ENCODE assay signal across 9 cellular contexts in the genomic region with DNA sequence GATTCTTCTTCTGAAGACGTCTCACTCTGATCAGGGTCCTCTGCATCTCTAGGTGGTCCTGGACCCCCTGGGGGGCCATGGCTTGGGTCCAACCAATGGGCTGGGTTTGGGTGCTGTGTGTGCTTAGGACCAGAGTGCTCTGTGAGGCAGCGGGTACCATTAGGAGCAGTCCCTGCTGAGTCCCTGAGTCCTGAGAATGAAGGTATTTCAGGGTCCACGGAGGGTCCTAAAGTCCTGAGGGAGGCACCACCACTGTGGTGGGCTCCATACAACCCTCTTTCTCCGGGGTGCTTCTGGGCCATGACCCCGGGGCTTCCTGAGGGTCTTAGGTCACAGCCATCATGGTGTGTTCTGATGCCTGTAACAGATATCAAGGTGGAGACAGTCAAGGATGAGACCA. TPM values are rescaled to one million over a fixed set of nuclear protein-coding genes. Genes with fewer than 3 reads are reported as not detected.
A peak's percentile ranks its signal among the peaks of the same experiment; 100 is the strongest.
DNase-seq lines count a peak whose midpoint lies in the region; ATAC-seq and TF ChIP-seq lines count a peak whose summit lies in the region.
"Had no signal": no experiment of that assay in that cellular context is flagged by ENCODE, and none has a peak within 500 bp of the region (broad histone marks: within the 10 kb centered on the region; RNA-seq: fewer than 3 reads in every experiment).

No MANE protein-coding gene starts in this region.

- peak overlapping the region; percentile 84 for H3K4me2 ChIP-seq in GM23248 (ENCODE audit: unreplicated experiment)
- peak overlapping the region; percentile 94 for H3K4me2 ChIP-seq in SU-DHL-6 (ENCODE audit: low read depth, low read length, poor library complexity, severe bottlenecking)
- peak overlapping the region; percentile 79 for H3K4me2 ChIP-seq in fibroblast of lung (ENCODE audit: extremely low read depth, insufficient read depth, low read length)

- no peaks in the 10 kb centered on the region for H3K36me3 ChIP-seq in GM23248 (ENCODE audit: low read depth)
- no peaks in the 10 kb centered on the region for H3K36me3 ChIP-seq in SU-DHL-6 (ENCODE audit: low read length)
- peaks cover 6% of the 10 kb centered on the region for H3K36me3 ChIP-seq in fibroblast of lung (ENCODE audit: control insufficient read depth, insufficient read depth, low read length)

- H3K27me3 ChIP-seq in GM23248 (replicated peaks; ENCODE audit: insufficient read depth) (no peaks in the 10 kb centered on the region), SU-DHL-6 (ENCODE audit: low read length) (no peaks in the 10 kb centered on the region), fibroblast of lung (ENCODE audit: control insufficient read depth, insufficient read depth, low read length) (no peaks in the 10 kb centered on the region)

- H3K4me1 ChIP-seq in GM23248 (ENCODE audit: insufficient read depth) (peaks cover 25% of the 10 kb centered on the region), fibroblast of lung (ENCODE audit: control insufficient read depth, extremely low read depth, insufficient read depth, low read length) (peaks cover 10% of the 10 kb centered on the region)

- H2AFZ ChIP-seq in GM23248 (peak overlapping the region; percentile 88), SU-DHL-6 (ENCODE audit: low read depth, low read length, severe bottlenecking) (no peak overlapping the region), fibroblast of lung (ENCODE audit: low read length) (no peak overlapping the region)

- H3K9me3 ChIP-seq in GM23248 (ENCODE audit: low read depth) = no peaks in the 10 kb centered on the region
- H3K9me3 ChIP-seq in SU-DHL-6 (ENCODE audit: insufficient read depth, low read length) = no peaks in the 10 kb centered on the region
- no peaks in the 10 kb centered on the region for H3K9me3 ChIP-seq in fibroblast of lung (ENCODE audit: control insufficient read depth, insufficient read depth, low read depth, low read length)

- peak overlapping the region; percentile 85 for H3K9ac ChIP-seq in GM23248
- peak overlapping the region; percentile 76 for H3K9ac ChIP-seq in SU-DHL-6 (ENCODE audit: low read length)
- no peak overlapping the region for H3K9ac ChIP-seq in fibroblast of lung (ENCODE audit: insufficient read depth, low read length)

- 70 to 84% methylated on average over 5 of the region's 5 CpGs for WGBS in GM23248 (ENCODE audit: low coverage in 1 of 2, low lambda C conversion rate in 2 of 2, missing lambda C conversion rate in 2 of 2), 2 experiments

- in situ Hi-C loops in GM23248 (cut with MboI) = loop anchor here (10.0 kb wide), 1 partner anchor 106 kb away; a partner anchor contains a TSS

- ATAC-seq in GM18502 (IDR thresholded peaks at IDR 0.05; ENCODE audit: poor library complexity, unreplicated experiment) = no peak

- H3K79me2 ChIP-seq in GM23248 (ENCODE audit: insufficient read depth) = peaks cover 83% of the 10 kb centered on the region
- peaks cover 29% of the 10 kb centered on the region for H3K79me2 ChIP-seq in SU-DHL-6 (ENCODE audit: insufficient read depth, low read length)
- peaks cover 34% of the 10 kb centered on the region for H3K79me2 ChIP-seq in fibroblast of lung (ENCODE audit: control insufficient read depth, insufficient read depth, low read length)

- H3K4me3 ChIP-seq in GM23248 = peak overlapping the region; percentile 90
- H3K4me3 ChIP-seq in SU-DHL-6 (ENCODE audit: insufficient read depth, low read length, poor library complexity, severe bottlenecking) = peak overlapping the region; percentile 68
- H3K4me3 ChIP-seq in fibroblast of lung (replicated peaks in 1 of 4; ENCODE audit: control extremely low read depth in 1 of 4, insufficient read depth in 1 of 4, low read depth in 3 of 4, low read length in 4 of 4) = peak overlapping the region; percentile 57 to 97 (median 92)
- peak overlapping the region; percentile 87 for H3K4me3 ChIP-seq in skeletal muscle cell (ENCODE audit: low read depth, low read length)

- peak overlapping the region; percentile 63 for H3K27ac ChIP-seq in GM23248
- H3K27ac ChIP-seq in SU-DHL-6 (ENCODE audit: low read depth, low read length) = peak overlapping the region; percentile 72
- H3K27ac ChIP-seq in fibroblast of lung (ENCODE audit: insufficient read depth, low read length) = peak overlapping the region; percentile 91

- H4K20me1 ChIP-seq in GM23248 (ENCODE audit: insufficient read depth) (no peaks in the 10 kb centered on the region), SU-DHL-6 (ENCODE audit: low read depth, low read length) (no peaks in the 10 kb centered on the region), fibroblast of lung (ENCODE audit: control insufficient read depth, extremely low read depth, insufficient read depth, low read length) (no peaks in the 10 kb centered on the region)

- H3K9me2 ChIP-seq in GM23248 (ENCODE audit: insufficient read depth) (no peaks in the 10 kb centered on the region), SU-DHL-6 (replicated peaks; ENCODE audit: insufficient read depth, low read length) (no peaks in the 10 kb centered on the region)

- DNase-seq in GM23248 = no peak
- no peak for DNase-seq in fibroblast of lung (ENCODE audit: low read depth in 2 of 2)
- DNase-seq in skeletal muscle cell (ENCODE audit: low read depth) = no peak
- no peak for DNase-seq in GDM1 (lab: John Stamatoyannopoulos, UW)
- no peak for DNase-seq in activated gamma-delta T cell treated with Interleukin-2 at 50 U/mL for 16 hours
- DNase-seq in LoVo (ENCODE audit: low spot score) = no peak
- DNase-seq: NCI-H1930 had no signal

- no peak for TF ChIP-seq CTCF in SU-DHL-6 (IDR thresholded peaks at IDR 0.05; ENCODE audit: insufficient read depth, low read length, poor library complexity, severe bottlenecking)
- TF ChIP-seq CTCF in fibroblast of lung (conservative IDR thresholded peaks at IDR 0.05 in 1 of 2, IDR thresholded peaks at IDR 0.05 in 1 of 2; ENCODE audit: low read depth in 1 of 2, low read length in 2 of 2) = no peak

- H3F3A ChIP-seq in GM23248 (ENCODE audit: insufficient read depth) (peaks cover 20% of the 10 kb centered on the region; the same call in 1 of the 2 replicates), SU-DHL-6 (ENCODE audit: insufficient read depth) (peaks cover 35% of the 10 kb centered on the region)

RNA-seq across cellular contexts. Expression of a gene that starts 1.0 kb away (rescaled TPM):
- 38.7 and 43.8 TPM in 2 replicates for total RNA-seq in GM23248 (2014; rRNA removed; shearing (Covaris generic))
- polyA plus RNA-seq in GM23248 (2016; fragmentation: Nextera tagmentation; extraction: Ambion mirVana) (23.7 and 24.5 TPM in 2 replicates), fibroblast of lung (11.5 and 12.2 TPM in 2 replicates)
- 56.0 and 66.7 TPM in 2 replicates for total RNA-seq in fibroblast of lung
- 23.9 and 25.1 TPM in 2 replicates for polyA plus RNA-seq in fibroblast of lung (2012)
- 41.8 and 55.5 TPM in 2 replicates for polyA minus RNA-seq in fibroblast of lung (ENCODE audit: low replicate concordance)

RNA-seq across cellular contexts. Expression of a gene that starts 10.5 kb away (rescaled TPM):
- 21.1 and 21.7 TPM in 2 replicates for total RNA-seq in GM23248 (2014; rRNA removed; shearing (Covaris generic))
- polyA plus RNA-seq in GM23248 (2016; fragmentation: Nextera tagmentation; extraction: Ambion mirVana) (86.6 and 87.7 TPM in 2 replicates), fibroblast of lung (54.5 and 60.6 TPM in 2 replicates)
- total RNA-seq in fibroblast of lung = 15.7 and 26.9 TPM in 2 replicates
- 77.1 and 86.5 TPM in 2 replicates for polyA plus RNA-seq in fibroblast of lung (2012)
- polyA minus RNA-seq in fibroblast of lung (ENCODE audit: low replicate concordance) = 126 and 177 TPM in 2 replicates

RNA-seq across cellular contexts. Expression of a gene that starts 10.8 kb away (rescaled TPM):
- 53.6 and 65.1 TPM in 2 replicates for total RNA-seq in GM23248 (2014; rRNA removed; shearing (Covaris generic))
- polyA plus RNA-seq in GM23248 (2016; fragmentation: Nextera tagmentation; extraction: Ambion mirVana) (131 and 139 TPM in 2 replicates), fibroblast of lung (172 and 183 TPM in 2 replicates)
- 83.0 and 88.5 TPM in 2 replicates for total RNA-seq in fibroblast of lung
- polyA plus RNA-seq in fibroblast of lung (2012) = 129 and 130 TPM in 2 replicates
- 4.5 and 10.6 TPM in 2 replicates for polyA minus RNA-seq in fibroblast of lung (ENCODE audit: low replicate concordance)

RNA-seq across cellular contexts. Expression of a gene that starts 14.4 kb away (rescaled TPM):
- 17.6 and 26.3 TPM in 2 replicates for total RNA-seq in GM23248 (2014; rRNA removed; shearing (Covaris generic))
- polyA plus RNA-seq in GM23248 (2016; fragmentation: Nextera tagmentation; extraction: Ambion mirVana) = 13.8 and 15.7 TPM in 2 replicates
- 3.3 and 7.1 TPM in 2 replicates for total RNA-seq in fibroblast of lung
- polyA plus RNA-seq in fibroblast of lung = 18.3 and 21.8 TPM in 2 replicates
- polyA plus RNA-seq in fibroblast of lung (2012) = 16.5 and 17.7 TPM in 2 replicates
- 10.8 and 18.7 TPM in 2 replicates for polyA minus RNA-seq in fibroblast of lung (ENCODE audit: low replicate concordance)
